Comparison of ENCODE assay signal across 8 cellular contexts in genomic region chr21:28993293-28993629, GRCh38. TPM values are rescaled to one million over a fixed set of nuclear protein-coding genes. Genes with fewer than 3 reads are reported as not detected.
DNase-seq lines count a peak whose midpoint lies in the region; ATAC-seq, FAIRE-seq and TF ChIP-seq lines count a peak whose summit lies in the region.

No MANE protein-coding gene starts in this region.

- no peaks in the 10 kb centered on the region for H3K27me3 ChIP-seq in GM12878 (replicated peaks in 1 of 2; ENCODE audit: control insufficient read depth in 2 of 2, insufficient read depth in 2 of 2, low read length in 1 of 2)
- H3K27me3 ChIP-seq in lower lobe of right lung (ENCODE audit: low read depth): no peaks in the 10 kb centered on the region

- H3K4me3 Mint-ChIP-seq in activated naive CD4-positive, alpha-beta T cell treated with anti-CD3 and anti-CD28 coated beads for 36 hours: peak overlapping the region; percentile 99
- H3K4me3 Mint-ChIP-seq in type B pancreatic cell: peak overlapping the region; percentile 96

- SMC1A ChIA-PET in GM12878 (lab: Charles Lee; ENCODE audit: uncharacterized antibody, unreplicated experiment): interaction anchor here (0.8 to 3.3 kb wide), 7 partner anchors 9 to 82 kb away, joined by 3 to 14 read pairs (median 4); partner anchors contain the start of genes CCT8 and USP16

- TF ChIP-seq POLR2A in GM12878 (IDR thresholded peaks at IDR 0.05; ENCODE audit: low read depth, low read length): no peak

- H3K4me1 ChIP-seq in GM12878 (ENCODE audit: control insufficient read depth, insufficient read depth, low read length) (peaks cover 3% of the 10 kb centered on the region), lower lobe of right lung (peaks cover 20% of the 10 kb centered on the region)

- RAD21 ChIA-PET in GM12878 (lab: Charles Lee; ENCODE audit: unreplicated experiment): interaction anchor here (1.1 to 1.6 kb wide), 5 partner anchors 9 to 379 kb away, joined by 3 to 16 read pairs (median 9); partner anchors contain the start of genes MAP3K7CL, RWDD2B and USP16

- peaks cover 28% of the 10 kb centered on the region for H3K79me2 ChIP-seq in GM12878 (ENCODE audit: control insufficient read depth, insufficient read depth, low read length)

- no peaks in the 10 kb centered on the region for H3K36me3 ChIP-seq in GM12878 (ENCODE audit: control insufficient read depth in 2 of 2, insufficient read depth in 2 of 2, low read length in 1 of 2)
- H3K36me3 ChIP-seq in lower lobe of right lung: no peaks in the 10 kb centered on the region

- peak overlapping the region; percentile 75 for H3K9ac ChIP-seq in GM12878 (ENCODE audit: control insufficient read depth, insufficient read depth, low read length)

- intact Hi-C loops in activated naive CD4-positive, alpha-beta T cell treated with anti-CD3 and anti-CD28 coated beads for 36 hours (cut with micrococcal nuclease): loop anchor here (1.0 to 5.0 kb wide), 8 partner anchors 9 to 456 kb away; partner anchors contain the start of genes BACH1, CCT8 and USP16
- intact Hi-C loops in GM12878 (cut with micrococcal nuclease; ENCODE audit: unreplicated experiment): loop anchor here (1.0 to 10.0 kb wide), 5 partner anchors 9 to 312 kb away; partner anchors contain the start of genes RWDD2B and USP16
- intact Hi-C loops in lower lobe of right lung (cut with DNase I): no loop called here

- peaks cover 9% of the 10 kb centered on the region for H3K36me3 Mint-ChIP-seq in activated naive CD4-positive, alpha-beta T cell treated with anti-CD3 and anti-CD28 coated beads for 36 hours (ENCODE audit: low read depth)
- peaks cover 4% of the 10 kb centered on the region for H3K36me3 Mint-ChIP-seq in type B pancreatic cell

- H3K9me3 Mint-ChIP-seq in activated naive CD4-positive, alpha-beta T cell treated with anti-CD3 and anti-CD28 coated beads for 36 hours: no peaks in the 10 kb centered on the region
- no peaks in the 10 kb centered on the region for H3K9me3 Mint-ChIP-seq in type B pancreatic cell

- WGBS in GM12878 (ENCODE audit: insufficient coverage, insufficient replicate concordance, low lambda C conversion rate, missing lambda C conversion rate): 29% methylated on average over 4 of the region's 4 CpGs

- in situ Hi-C loops in GM12878 (cut with MboI): no loop called here

- H3K4me2 ChIP-seq in GM12878 (ENCODE audit: control insufficient read depth, insufficient read depth): peak overlapping the region; percentile 90

- BruUV-seq in GM12878 (replicated peaks; lab: Mats Ljungman, UMichigan): TSS peak; percentile 100

- peak overlapping the region; percentile 73 for H3K27ac ChIP-seq in GM12878 (ENCODE audit: control insufficient read depth, insufficient read depth)
- H3K27ac ChIP-seq in lower lobe of right lung: peak overlapping the region; percentile 92

- no peak for ATAC-seq in GM12878
- ATAC-seq in lower lobe of right lung: no peak
- no peak for ATAC-seq in HG02678 (IDR thresholded peaks at IDR 0.05; ENCODE audit: unreplicated experiment)
- ATAC-seq in omental fat pad (ENCODE audit: low FRiP score): no peak
- no peak for ATAC-seq in HG03469 (IDR thresholded peaks at IDR 0.05; ENCODE audit: unreplicated experiment)

- peak overlapping the region; percentile 97 for H3K4me3 ChIP-seq in GM12878
- H3K4me3 ChIP-seq in lower lobe of right lung: peak overlapping the region; percentile 96

- no peak for TF ChIP-seq RAD21 in GM12878 (IDR thresholded peaks at IDR 0.05; ENCODE audit: insufficient read depth, low read depth, low read length)

- TF ChIP-seq CTCF in GM12878 (IDR thresholded peaks at IDR 0.05 in 2 of 3, conservative IDR thresholded peaks at IDR 0.05 in 1 of 3; ENCODE audit: control insufficient read depth in 2 of 3, extremely low read depth in 1 of 3, insufficient read depth in 1 of 3, low read depth in 3 of 3, low read length in 3 of 3): no peak
- no peak for TF ChIP-seq CTCF in lower lobe of right lung (IDR thresholded peaks at IDR 0.05)
- no peak for TF ChIP-seq CTCF in type B pancreatic cell (conservative IDR thresholded peaks at IDR 0.05)
- TF ChIP-seq CTCF in omental fat pad (IDR thresholded peaks at IDR 0.05): no peak

- no peak for TF ChIP-seq EP300 in GM12878 (IDR thresholded peaks at IDR 0.05; ENCODE audit: borderline replicate concordance in 1 of 2, control insufficient read depth in 1 of 2, low read depth in 2 of 2, low read length in 2 of 2)

- no peaks in the 10 kb centered on the region for H3K9me3 ChIP-seq in GM12878 (replicated peaks; ENCODE audit: control insufficient read depth, insufficient read depth, low read length)
- H3K9me3 ChIP-seq in lower lobe of right lung: no peaks in the 10 kb centered on the region

- DNase-seq in activated naive CD4-positive, alpha-beta T cell treated with anti-CD3 and anti-CD28 coated beads for 36 hours: no peak
- no peak for DNase-seq in activated naive CD4-positive, alpha-beta T cell treated with Interleukin-2 at 50 U/mL for 16 hours
- DNase-seq in GM12878 (ENCODE audit: low read depth, low spot score) (no peak), lower lobe of right lung (no peak), type B pancreatic cell (ENCODE audit: extremely low spot score, unreplicated experiment) (no peak), omental fat pad (ENCODE audit: low spot score) (no peak)

- no peaks in the 10 kb centered on the region for H3K27me3 Mint-ChIP-seq in activated naive CD4-positive, alpha-beta T cell treated with anti-CD3 and anti-CD28 coated beads for 36 hours (ENCODE audit: low read depth)
- H3K27me3 Mint-ChIP-seq in type B pancreatic cell: no peaks in the 10 kb centered on the region

- peaks cover 48% of the 10 kb centered on the region for H3K4me1 Mint-ChIP-seq in activated naive CD4-positive, alpha-beta T cell treated with anti-CD3 and anti-CD28 coated beads for 36 hours (ENCODE audit: low read depth)
- H3K4me1 Mint-ChIP-seq in type B pancreatic cell (ENCODE audit: unreplicated experiment): peaks cover 6% of the 10 kb centered on the region

- peak overlapping the region; percentile 86 for H2AFZ ChIP-seq in GM12878 (ENCODE audit: control insufficient read depth, low read depth, low read length)

- no peaks in the 10 kb centered on the region for H4K20me1 ChIP-seq in GM12878 (ENCODE audit: control insufficient read depth, insufficient read depth)

- peak overlapping the region; percentile 97 for H3K27ac Mint-ChIP-seq in activated naive CD4-positive, alpha-beta T cell treated with anti-CD3 and anti-CD28 coated beads for 36 hours
- peak overlapping the region; percentile 97 for H3K27ac Mint-ChIP-seq in type B pancreatic cell

- POLR2A ChIA-PET in GM12878 (lab: Charles Lee): interaction anchor here (0.6 to 3.3 kb wide), 8 partner anchors 9 to 301 kb away, joined by 3 to 22 read pairs (median 8); partner anchors contain the start of genes RWDD2B and USP16

- no peak for FAIRE-seq in GM12878 (lab: Jason Lieb, UNC)

- CTCF ChIA-PET in activated naive CD4-positive, alpha-beta T cell treated with anti-CD3 and anti-CD28 coated beads for 36 hours (lab: Charles Lee): interaction anchor here (0.6 to 1.1 kb wide), 3 partner anchors 25 to 178 kb away, joined by 3 to 4 read pairs (median 3); no protein-coding TSS in a partner anchor
- CTCF ChIA-PET in GM12878 (lab: Yijun Ruan, JAX): interaction anchor here (1.0 to 1.3 kb wide), 3 partner anchors 9 to 34 kb away, joined by 4 to 5 read pairs (median 5); partner anchors contain the start of gene RWDD2B

RNA-seq across cellular contexts. Expression of gene LTN1, which starts 0.6 kb away (rescaled TPM):
- total RNA-seq in activated naive CD4-positive, alpha-beta T cell treated with anti-CD3 and anti-CD28 coated beads for 36 hours: 10 to 100 TPM; 18.5 to 21.2 TPM
- 88.9 and 102 TPM in 2 replicates for total RNA-seq in GM12878 (2013; cell fraction: nucleolus; rRNA removed)
- total RNA-seq in GM12878 (2014; rRNA removed) (11.7 and 11.8 TPM in 2 replicates), GM12878 (2014; rRNA removed; fragmentation: Illumina TruSeq; extraction: Trizol) (16.5 and 17.3 TPM in 2 replicates), GM12878 (2021) (13.2 and 13.8 TPM in 2 replicates), lower lobe of right lung (22.0 TPM), type B pancreatic cell (ENCODE audit: low replicate concordance) (24.3 and 27.8 TPM in 2 replicates), omental fat pad (10 to 100 TPM; 20.5 to 27.9 (median 21.4) TPM)
- polyA plus RNA-seq in GM12878 (2011; ENCODE audit: low read depth): 3.6 TPM
- polyA plus RNA-seq in GM12878 (2011; rRNA removed) (13.0 and 18.9 TPM in 2 replicates), GM12878 (2014; fragmentation: Illumina TruSeq; extraction: Trizol) (12.9 and 19.4 TPM in 2 replicates), GM12878 (2014; fragmentation: Nextera tagmentation; extraction: Ambion mirVana) (10 to 100 TPM in 1 of 2 experiments, 1 to 10 TPM in 1; 3.5 to 10.1 TPM), GM12878 (2014; rRNA removed) (6.7 and 8.4 TPM in 2 replicates), GM12878 (2016; fragmentation: Nextera tagmentation; extraction: Ambion mirVana) (10 to 100 TPM; 11.4 to 14.3 TPM)
- 4.8 and 6.1 TPM in 2 replicates for polyA plus RNA-seq in GM12878 (2011; cell fraction: cytosol; rRNA removed)
- polyA plus RNA-seq in GM12878 (2011; cell fraction: nucleus; rRNA removed): 14.5 and 15.3 TPM in 2 replicates
- polyA plus RNA-seq in GM12878 (2012): 6.9 and 9.2 TPM in 2 replicates
- 28.9 and 38.8 TPM in 2 replicates for polyA minus RNA-seq in GM12878 (2011; rRNA and poly(A)+ RNA removed)
- polyA minus RNA-seq in GM12878 (2011; cell fraction: cytosol; rRNA and poly(A)+ RNA removed): 9.4 and 9.7 TPM in 2 replicates
- 26.6 and 34.3 TPM in 2 replicates for polyA minus RNA-seq in GM12878 (2011; cell fraction: nucleus; rRNA and poly(A)+ RNA removed)

RNA-seq across cellular contexts. Expression of gene RWDD2B, which starts 25.9 kb away (rescaled TPM):
- 10 to 100 TPM; 14.1 to 14.6 TPM for total RNA-seq in activated naive CD4-positive, alpha-beta T cell treated with anti-CD3 and anti-CD28 coated beads for 36 hours
- total RNA-seq in GM12878 (2013; cell fraction: nucleolus; rRNA removed): 10.3 and 10.6 TPM in 2 replicates
- total RNA-seq in GM12878 (2014; rRNA removed): 13.5 and 16.2 TPM in 2 replicates
- total RNA-seq in GM12878 (2014; rRNA removed; fragmentation: Illumina TruSeq; extraction: Trizol): 17.4 and 18.8 TPM in 2 replicates
- 15.0 and 17.6 TPM in 2 replicates for total RNA-seq in GM12878 (2021)
- 8.9 TPM for polyA plus RNA-seq in GM12878 (2011; ENCODE audit: low read depth)
- polyA plus RNA-seq in GM12878 (2011; rRNA removed): 15.1 and 19.1 TPM in 2 replicates
- 6.7 and 7.3 TPM in 2 replicates for polyA plus RNA-seq in GM12878 (2011; cell fraction: cytosol; rRNA removed)
- polyA plus RNA-seq in GM12878 (2011; cell fraction: nucleus; rRNA removed): 7.9 and 9.1 TPM in 2 replicates
- polyA plus RNA-seq in GM12878 (2012): 10.0 and 12.6 TPM in 2 replicates
- 22.0 and 29.9 TPM in 2 replicates for polyA plus RNA-seq in GM12878 (2014; fragmentation: Illumina TruSeq; extraction: Trizol)
- 10 to 100 TPM; 33.2 to 37.1 TPM for polyA plus RNA-seq in GM12878 (2014; fragmentation: Nextera tagmentation; extraction: Ambion mirVana)
- polyA plus RNA-seq in GM12878 (2014; rRNA removed): 11.9 and 14.2 TPM in 2 replicates
- polyA plus RNA-seq in GM12878 (2016; fragmentation: Nextera tagmentation; extraction: Ambion mirVana): 10 to 100 TPM; 34.4 to 38.3 TPM
- polyA minus RNA-seq in GM12878 (2011; rRNA and poly(A)+ RNA removed): 6.9 and 8.9 TPM in 2 replicates
- 2.5 and 3.6 TPM in 2 replicates for polyA minus RNA-seq in GM12878 (2011; cell fraction: cytosol; rRNA and poly(A)+ RNA removed)
- polyA minus RNA-seq in GM12878 (2011; cell fraction: nucleus; rRNA and poly(A)+ RNA removed): 1.6 and 3.8 TPM in 2 replicates
- total RNA-seq in lower lobe of right lung: 10.8 TPM
- total RNA-seq in type B pancreatic cell (ENCODE audit: low replicate concordance): 9.2 and 10.7 TPM in 2 replicates
- total RNA-seq in omental fat pad: 10 to 100 TPM in 3 of 4 donors, 1 to 10 TPM in 1; 5.2 to 15.5 (median 14.0) TPM

RNA-seq across cellular contexts. Expression of gene USP16, which starts 31.2 kb away (rescaled TPM):
- 10 to 100 TPM; 36.1 to 36.7 TPM for total RNA-seq in activated naive CD4-positive, alpha-beta T cell treated with anti-CD3 and anti-CD28 coated beads for 36 hours
- total RNA-seq in GM12878 (2013; cell fraction: nucleolus; rRNA removed): 55.7 and 58.8 TPM in 2 replicates
- total RNA-seq in GM12878 (2014; rRNA removed): 33.2 and 37.5 TPM in 2 replicates
- total RNA-seq in GM12878 (2014; rRNA removed; fragmentation: Illumina TruSeq; extraction: Trizol): 64.8 and 67.3 TPM in 2 replicates
- 34.5 and 37.9 TPM in 2 replicates for total RNA-seq in GM12878 (2021)
- 18.2 TPM for polyA plus RNA-seq in GM12878 (2011; ENCODE audit: low read depth)
- 41.5 and 70.4 TPM in 2 replicates for polyA plus RNA-seq in GM12878 (2011; rRNA removed)
- polyA plus RNA-seq in GM12878 (2011; cell fraction: cytosol; rRNA removed): 10.1 and 10.4 TPM in 2 replicates
- polyA plus RNA-seq in GM12878 (2011; cell fraction: nucleus; rRNA removed): 26.2 and 27.0 TPM in 2 replicates
- 29.6 and 31.7 TPM in 2 replicates for polyA plus RNA-seq in GM12878 (2012)
- polyA plus RNA-seq in GM12878 (2014; fragmentation: Illumina TruSeq; extraction: Trizol): 52.1 and 65.5 TPM in 2 replicates
- polyA plus RNA-seq in GM12878 (2014; fragmentation: Nextera tagmentation; extraction: Ambion mirVana): 10 to 100 TPM; 52.6 to 68.7 TPM
- 20.8 and 29.5 TPM in 2 replicates for polyA plus RNA-seq in GM12878 (2014; rRNA removed)
- 10 to 100 TPM; 60.9 to 61.8 TPM for polyA plus RNA-seq in GM12878 (2016; fragmentation: Nextera tagmentation; extraction: Ambion mirVana)
- 12.4 and 21.9 TPM in 2 replicates for polyA minus RNA-seq in GM12878 (2011; rRNA and poly(A)+ RNA removed)
- polyA minus RNA-seq in GM12878 (2011; cell fraction: cytosol; rRNA and poly(A)+ RNA removed): 10.6 and 12.6 TPM in 2 replicates
- polyA minus RNA-seq in GM12878 (2011; cell fraction: nucleus; rRNA and poly(A)+ RNA removed): 9.3 and 11.8 TPM in 2 replicates
- total RNA-seq in lower lobe of right lung: 33.4 TPM
- 28.9 and 35.0 TPM in 2 replicates for total RNA-seq in type B pancreatic cell (ENCODE audit: low replicate concordance)
- 10 to 100 TPM; 36.2 to 46.2 (median 39.5) TPM for total RNA-seq in omental fat pad
